Comparison of ENCODE assay signal across 9 cellular contexts in genomic region chr14:25833341-25834121, GRCh38.
DNase-seq lines count a peak whose midpoint lies in the region; ATAC-seq, FAIRE-seq and TF ChIP-seq lines count a peak whose summit lies in the region.
"Had no signal": no experiment of that assay in that cellular context is flagged by ENCODE, and none has a peak within 500 bp of the region (broad histone marks: within the 10 kb centered on the region; RNA-seq: fewer than 3 reads in every experiment).

No MANE protein-coding gene starts in this region.

- 17% methylated on average over 12 of the region's 12 CpGs for WGBS in HepG2 (ENCODE audit: low lambda C conversion rate)

- TF ChIP-seq RAD21 in HepG2 (CRISPR knock-in tag; IDR thresholded peaks at IDR 0.05), result no peak

- TF ChIP-seq CTCF in HepG2 (CRISPR knock-in tag; IDR thresholded peaks at IDR 0.05), result peak; percentile 58

- H2AFZ ChIP-seq in HepG2 (ENCODE audit: low read length), result no peak overlapping the region

- H3K4me2 ChIP-seq in HepG2 (ENCODE audit: low read depth, low read length), result no peak overlapping the region

- intact Hi-C loops in HepG2 (cut with micrococcal nuclease; ENCODE audit: unreplicated experiment), result no loop called here

- H4K20me1 ChIP-seq in HepG2 (ENCODE audit: insufficient read depth, low read length), result no peaks in the 10 kb centered on the region

- DNase-seq in NCI-H146 treated with DMSO at 0.1 percent for 48 hours (lab: John Stamatoyannopoulos, UW; ENCODE audit: unreplicated experiment) (peak; percentile 69), anterior cingulate cortex (lab: John Stamatoyannopoulos, UW) (peak in 44 of 58 donors; percentile 3 to 84 (median 20)), HepG2 (ENCODE audit: low spot score) (peak; percentile 46)

- POLR2A ChIA-PET in HepG2 (lab: Yijun Ruan, JAX), result no interaction called here

- no peak for TF ChIP-seq POLR2A in HepG2 (IDR thresholded peaks at IDR 0.05; ENCODE audit: insufficient read depth in 1 of 2, low read depth in 2 of 2, low read length in 2 of 2)

- TF ChIP-seq EP300 in HepG2 (IDR thresholded peaks at IDR 0.05; ENCODE audit: low read depth in 2 of 2, low read length in 2 of 2) (no peak), HepG2 (CRISPR knock-in tag; IDR thresholded peaks at IDR 0.05; ENCODE audit: borderline replicate concordance) (no peak)

- FAIRE-seq in HepG2 (lab: Jason Lieb, UNC), result peak; percentile 15

- CTCF ChIA-PET in HepG2 (lab: Yijun Ruan, JAX; ENCODE audit: low intra/inter-chr PET ratio, low total read pairs), result no interaction called here

- no peaks in the 10 kb centered on the region for H3K4me1 ChIP-seq in HepG2 (ENCODE audit: insufficient read depth, low read length)
- H3K4me1 ChIP-seq: HAP-1 had no signal

- in situ Hi-C loops in HepG2 (cut with HindIII; ENCODE audit: extremely low pct_ligation_motif_present, low pct_unique_long_range_greater_than_20kb), result no loop called here

- H3K36me3 ChIP-seq in HepG2 (replicated peaks in 1 of 2; ENCODE audit: control insufficient read depth in 1 of 2, insufficient read depth in 2 of 2, low read length in 2 of 2), result no peaks in the 10 kb centered on the region
- H3K36me3 ChIP-seq: HAP-1 had no signal

- H3K9ac ChIP-seq in HepG2 (ENCODE audit: insufficient read depth, low read depth, low read length), result no peak overlapping the region

- peaks cover 98% of the 10 kb centered on the region for H3K9me3 ChIP-seq in HepG2 (ENCODE audit: low read length)
- H3K9me3 ChIP-seq: HAP-1 had no signal

- no peaks in the 10 kb centered on the region for H3K27me3 ChIP-seq in HepG2 (ENCODE audit: control insufficient read depth in 1 of 2, insufficient read depth in 2 of 2, low read length in 2 of 2)

- BruUV-seq in HepG2 (replicated peaks; lab: Mats Ljungman, UMichigan), result no TSS peak

- no peak overlapping the region for H3K4me3 ChIP-seq in HepG2 (replicated peaks in 1 of 3; ENCODE audit: insufficient read depth in 1 of 3, low read depth in 2 of 3, low read length in 3 of 3)
- H3K4me3 ChIP-seq: HAP-1 had no signal

- H3K27ac ChIP-seq in HepG2 (ENCODE audit: extremely low read length, insufficient read depth, low read length), result no peak overlapping the region

- peak; percentile 70 for ATAC-seq in GM18868 (IDR thresholded peaks at IDR 0.05; ENCODE audit: unreplicated experiment)
- peak; percentile 90 for ATAC-seq in HepG2
- no peak for ATAC-seq in HG03025 (IDR thresholded peaks at IDR 0.05; ENCODE audit: low FRiP score, unreplicated experiment)
- no peak for ATAC-seq in HG03439 (IDR thresholded peaks at IDR 0.05; ENCODE audit: unreplicated experiment)
- no peak for ATAC-seq in GM19463 (IDR thresholded peaks at IDR 0.05; ENCODE audit: unreplicated experiment)
- ATAC-seq in HG02852 (IDR thresholded peaks at IDR 0.05; ENCODE audit: unreplicated experiment), result no peak

- H3K79me2 ChIP-seq in HepG2 (ENCODE audit: insufficient read depth, low read length), result no peaks in the 10 kb centered on the region

TF ChIP-seq in HepG2, 621 proteins besides CTCF, POLR2A, EP300 and RAD21:
- TF ChIP-seq STAG1 (CRISPR knock-in tag; IDR thresholded peaks at IDR 0.05), result peak; percentile 65
- TF ChIP-seq ZNF143 (CRISPR knock-in tag; IDR thresholded peaks at IDR 0.05), result no peak
- peak; percentile 26; the same call in 1 of the 2 replicates for TF ChIP-seq SMC3 (IDR thresholded peaks at IDR 0.05; ENCODE audit: low read length)

Comparison
In these comparisons a context has a peak if more than half of its experiments do, and no peak if none do; other contexts are left out.
1. ATAC-seq: peak in GM18868 (single experiment) and HepG2 (single experiment); none in HG03025 (single experiment), HG03439 (single experiment), GM19463 (single experiment) and HG02852 (single experiment).
2. Peak in every context shown above with its lines, with median percentiles within 50 percentile points of each other: DNase-seq.